In the genomic region with DNA sequence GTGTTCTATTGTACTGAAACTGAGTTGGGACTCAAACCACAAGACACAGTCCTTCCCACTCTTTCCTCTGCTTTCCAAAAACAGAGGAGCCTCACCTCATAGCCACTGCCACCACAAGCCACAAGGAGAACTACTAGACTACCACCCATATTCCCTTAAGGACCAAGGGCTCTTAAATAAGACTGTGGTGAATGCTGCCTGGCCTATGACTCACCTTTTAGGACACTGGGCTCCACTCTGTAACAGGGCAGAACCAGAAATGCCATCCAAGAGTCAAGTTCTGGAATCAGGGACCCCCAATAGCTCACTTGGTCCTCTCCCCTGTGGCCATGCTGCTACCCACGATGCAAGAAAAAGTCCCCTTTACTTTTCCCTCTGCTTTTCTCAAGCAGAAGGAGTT, we compare ENCODE assay signal across 23 cellular contexts.
"Had no signal": no experiment of that assay in that cellular context is flagged by ENCODE, and none has a peak within 500 bp of the region (broad histone marks: within the 10 kb centered on the region; RNA-seq: fewer than 3 reads in every experiment).

No MANE protein-coding gene starts in this region.

- H3K9ac ChIP-seq: SK-N-SH had no signal

- ATAC-seq: HepG2 had no signal

- H3K4me3 ChIP-seq: MG63, SJSA1 had no signal

- H3K4me2 ChIP-seq: SK-N-SH had no signal

- H3K36me3 ChIP-seq: MG63, SJSA1 had no signal

- H3K27ac ChIP-seq: SJSA1 had no signal

- H3K27me3 ChIP-seq: MG63, SJSA1 had no signal

- FAIRE-seq: HepG2, RCC 7860 had no signal

- DNase-seq: IMR-90, Karpas-422, KG1, MG63, NCI-H1092 treated with DMSO at 0.1 percent for 48 hours, NCI-H1436, NCI-H187, NCI-H2029, NCI-H2081 treated with DMSO at 0.1 percent for 48 hours, NCI-H2171, NCI-H226, NCI-H446, NCI-H510A, NCI-H524 treated with DMSO at 0.1 percent for 48 hours, NCI-H69, NCI-H774, Right ventricle myocardium superior, RPMI8226, SIG-M5, SK-N-SH had no signal

- H3K4me1 ChIP-seq: SJSA1 had no signal

- H3K9me3 ChIP-seq: MG63, SJSA1, SK-N-SH had no signal
